Comparison of ENCODE assay signal across 14 cellular contexts in genomic region chr18:12373032-12373770, GRCh38. TPM values are rescaled to one million over a fixed set of nuclear protein-coding genes. Genes with fewer than 3 reads are reported as not detected.
A peak's percentile ranks its signal among the peaks of the same experiment; 100 is the strongest.
DNase-seq lines count a peak whose midpoint lies in the region; ATAC-seq and TF ChIP-seq lines count a peak whose summit lies in the region.
"Had no signal": no experiment of that assay in that cellular context is flagged by ENCODE, and none has a peak within 500 bp of the region (broad histone marks: within the 10 kb centered on the region; RNA-seq: fewer than 3 reads in every experiment).

No MANE protein-coding gene starts in this region.

- TF ChIP-seq CTCF in cardiac muscle cell (IDR thresholded peaks at IDR 0.05; ENCODE audit: low read depth, low read length) (no peak), transverse colon (IDR thresholded peaks at IDR 0.05) (no peak)

- H3K36me3 Mint-ChIP-seq in activated T-helper 17 cell treated with anti-CD3 and anti-CD28 coated beads, Interleukin-2, amount 50 U/mL, for 72 hours (ENCODE audit: low read depth): peaks cover 61% of the 10 kb centered on the region

- intact Hi-C loops in cardiac septum (cut with DNase I) (loop anchor here (1.0 to 5.0 kb wide), 2 partner anchors 10 to 46 kb away; no protein-coding TSS in a partner anchor), transverse colon (cut with DNase I; ENCODE audit: low total_unique reads) (no loop called here)

- H3K27ac ChIP-seq in cardiac muscle cell (peak overlapping the region; percentile 70), transverse colon (peak overlapping the region; percentile 71 to 100 (median 100))
- H3K27ac ChIP-seq: esophagus squamous epithelium, uterus had no signal

- peak; percentile 36 to 64 for DNase-seq in cardiac muscle cell (ENCODE audit: low read depth in 1 of 2, low spot score in 1 of 2)
- no peak for DNase-seq in cardiac septum (ENCODE audit: low spot score)
- peak; percentile 30 for DNase-seq in adipocyte (ENCODE audit: low read depth)
- peak; percentile 43 for DNase-seq in iris pigment epithelial cell (ENCODE audit: low read depth)
- DNase-seq in transverse colon: peak; percentile 21
- no peak for DNase-seq in NCI-H2081 (lab: John Stamatoyannopoulos, UW)
- DNase-seq: cerebellar nuclear complex, esophagus squamous epithelium, HCEC 1CT, NCI-H1436 treated with DMSO at 0.1 percent for 48 hours, nephron progenitor cell, uterus had no signal

- H3K27ac Mint-ChIP-seq in activated T-helper 17 cell treated with anti-CD3 and anti-CD28 coated beads, Interleukin-2, amount 50 U/mL, for 72 hours: no peak overlapping the region
- H3K27ac Mint-ChIP-seq: nephron progenitor cell had no signal

- in situ Hi-C loops in transverse colon (cut with MboI; ENCODE audit: low pct_ligation_motif_present in 1 of 4, low pct_unique_long_range_greater_than_20kb in 1 of 4, low sequenced_read_pairs in 3 of 4): no loop called here

- H3K9ac ChIP-seq in adipocyte (ENCODE audit: low read length): no peak overlapping the region

- 49 to 57% methylated on average over 3 to 4 of the region's 4 CpGs for WGBS in transverse colon (ENCODE audit: low coverage in 1 of 2), 2 donors

- peaks cover 34% of the 10 kb centered on the region for H3K4me1 Mint-ChIP-seq in activated T-helper 17 cell treated with anti-CD3 and anti-CD28 coated beads, Interleukin-2, amount 50 U/mL, for 72 hours

- no peaks in the 10 kb centered on the region for H3K27me3 Mint-ChIP-seq in activated T-helper 17 cell treated with anti-CD3 and anti-CD28 coated beads, Interleukin-2, amount 50 U/mL, for 72 hours

- H3K9me3 Mint-ChIP-seq in activated T-helper 17 cell treated with anti-CD3 and anti-CD28 coated beads, Interleukin-2, amount 50 U/mL, for 72 hours: no peaks in the 10 kb centered on the region
- H3K9me3 Mint-ChIP-seq: nephron progenitor cell had no signal

- no peak for ATAC-seq in HG02763 (IDR thresholded peaks at IDR 0.05; ENCODE audit: unreplicated experiment)
- no peak for ATAC-seq in activated T-helper 17 cell treated with anti-CD3 and anti-CD28 coated beads, Interleukin-2, amount 50 U/mL, for 72 hours (replicated peaks)

- H3K4me1 ChIP-seq in cardiac muscle cell (ENCODE audit: low read depth) (peaks cover 19% of the 10 kb centered on the region), adipocyte (ENCODE audit: control insufficient read depth, insufficient read depth, low read length) (peaks cover 48% of the 10 kb centered on the region), transverse colon (peaks cover 33 to 61% (median 53%) of the 10 kb centered on the region in 4 donors)
- H3K4me1 ChIP-seq: uterus had no signal

- H3K4me3 Mint-ChIP-seq in activated T-helper 17 cell treated with anti-CD3 and anti-CD28 coated beads, Interleukin-2, amount 50 U/mL, for 72 hours: no peak overlapping the region

- no peak overlapping the region for H3K4me3 ChIP-seq in cardiac muscle cell
- H3K4me3 ChIP-seq in adipocyte (ENCODE audit: low read length): no peak overlapping the region
- H3K4me3 ChIP-seq in transverse colon: no peak overlapping the region
- H3K4me3 ChIP-seq: esophagus squamous epithelium, uterus had no signal

- peaks cover 11% of the 10 kb centered on the region for H3K36me3 ChIP-seq in cardiac muscle cell
- H3K36me3 ChIP-seq in adipocyte (ENCODE audit: control insufficient read depth, insufficient read depth, low read length, severe bottlenecking): peaks cover 18% of the 10 kb centered on the region
- peaks cover 0 to 8% (median 1%) of the 10 kb centered on the region in 4 donors for H3K36me3 ChIP-seq in transverse colon
- H3K36me3 ChIP-seq: uterus had no signal

- H3K9me3 ChIP-seq in cardiac muscle cell (ENCODE audit: low read depth) (no peaks in the 10 kb centered on the region), adipocyte (ENCODE audit: control insufficient read depth, low read length) (no peaks in the 10 kb centered on the region), transverse colon (no peaks in the 10 kb centered on the region)
- H3K9me3 ChIP-seq: esophagus squamous epithelium, uterus had no signal

- no peak for TF ChIP-seq POLR2A in transverse colon (IDR thresholded peaks at IDR 0.05)

- H3K27me3 ChIP-seq in cardiac muscle cell: no peaks in the 10 kb centered on the region
- H3K27me3 ChIP-seq in adipocyte (replicated peaks; ENCODE audit: control insufficient read depth, insufficient read depth, low read length): no peaks in the 10 kb centered on the region
- no peaks in the 10 kb centered on the region for H3K27me3 ChIP-seq in transverse colon
- H3K27me3 ChIP-seq: esophagus squamous epithelium, uterus had no signal

- no peak for TF ChIP-seq EP300 in transverse colon (IDR thresholded peaks at IDR 0.05; ENCODE audit: low read depth)

RNA-seq across cellular contexts. Expression of gene AFG3L2, which starts 3.8 kb away (rescaled TPM):
- 82.3 and 97.6 TPM in 2 replicates for total RNA-seq in cardiac muscle cell
- 83.5 and 92.3 TPM in 2 replicates for polyA plus RNA-seq in cardiac muscle cell
- total RNA-seq in cardiac septum: 110 TPM
- total RNA-seq in transverse colon: 10 to 100 TPM; 74.1 to 95.6 (median 92.6) TPM
- total RNA-seq in activated T-helper 17 cell treated with anti-CD3 and anti-CD28 coated beads, Interleukin-2, amount 50 U/mL, for 72 hours: 10 to 100 TPM; 30.6 to 63.9 TPM

RNA-seq across cellular contexts. Expression of gene PRELID3A, which starts 34.5 kb away (rescaled TPM):
- 3.7 and 7.0 TPM in 2 replicates for total RNA-seq in cardiac muscle cell
- polyA plus RNA-seq in cardiac muscle cell: 0.76 and 1.8 TPM in 2 replicates
- 2.9 TPM for total RNA-seq in cardiac septum
- total RNA-seq in transverse colon: 1 to 10 TPM in 3 of 4 donors, not detected in 1; 1.3 to 2.0 (median 1.8) TPM
- 1 to 10 TPM; 1.4 to 4.4 TPM for total RNA-seq in activated T-helper 17 cell treated with anti-CD3 and anti-CD28 coated beads, Interleukin-2, amount 50 U/mL, for 72 hours

Comparison
In these comparisons a context has a peak if more than half of its experiments do, and no peak if none do; other contexts are left out.
1. DNase-seq: peak in cardiac muscle cell (2 of 2), adipocyte (single experiment), iris pigment epithelial cell (single experiment) and transverse colon (single experiment); none in cardiac septum (single experiment) and NCI-H2081 (0 of 2).